1 cellular context compared by ENCODE assay signal in the genomic region with DNA sequence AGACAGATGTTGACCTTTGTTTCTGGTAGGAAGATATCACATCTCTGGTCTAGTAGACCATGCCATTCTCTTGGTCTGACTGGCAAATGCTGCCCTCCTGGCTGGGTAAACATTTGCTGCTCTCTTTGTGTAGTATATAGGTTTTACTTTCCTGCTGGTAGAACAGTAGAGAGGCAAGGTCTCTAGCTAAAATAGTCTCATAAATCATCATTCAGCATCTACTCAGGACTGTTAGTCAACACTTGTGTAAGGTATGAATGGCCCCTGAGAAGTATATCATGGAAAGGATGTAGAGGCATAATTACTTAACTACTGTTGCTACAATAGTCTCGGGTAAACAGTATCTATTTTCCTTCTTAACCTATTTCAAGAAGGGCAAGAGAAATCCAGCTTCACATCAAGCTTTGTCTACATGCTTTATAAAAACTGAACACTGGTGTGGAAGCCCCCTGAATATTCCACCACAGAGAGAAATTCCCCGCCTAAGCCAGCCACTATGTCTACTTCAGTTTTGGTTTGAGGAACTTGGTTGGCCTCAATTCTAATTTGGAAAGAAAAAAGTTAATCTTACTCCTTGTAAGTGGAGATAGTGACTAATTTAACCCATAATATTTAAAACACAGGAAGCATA.
A peak's percentile ranks its signal among the peaks of the same experiment; 100 is the strongest.
TF ChIP-seq lines count a peak whose summit lies in the region.

No MANE protein-coding gene starts in this region.

TF ChIP-seq in GM12878, 131 proteins besides CTCF, POLR2A, EP300 and RAD21 (continued from another document and continues in another):
- TF ChIP-seq NKRF (conservative IDR thresholded peaks at IDR 0.05) (no peak), SIN3A (IDR thresholded peaks at IDR 0.05; ENCODE audit: low read depth, low read length) (no peak), CHD4 (IDR thresholded peaks at IDR 0.05) (no peak), YBX1 (IDR thresholded peaks at IDR 0.05) (no peak), ZNF24 (IDR thresholded peaks at IDR 0.05) (0 out of 2 replicates have a peak, but pooled peaks have one; percentile 36), SMAD5 (IDR thresholded peaks at IDR 0.05; ENCODE audit: low read depth) (no peak), CBX3 (IDR thresholded peaks at IDR 0.05; ENCODE audit: borderline replicate concordance, low read depth) (no peak), ESRRA (IDR thresholded peaks at IDR 0.05; ENCODE audit: low read length) (no peak), PKNOX1 (IDR thresholded peaks at IDR 0.05) (peak; percentile 49; the same call in 1 of the 2 replicates), YY1 (IDR thresholded peaks at IDR 0.05; ENCODE audit: low read depth, low read length) (no peak), BCL3 (IDR thresholded peaks at IDR 0.05; ENCODE audit: borderline replicate concordance, insufficient read depth, low read depth, low read length, poor library complexity, severe bottlenecking) (peak; percentile 71), FOXK2 (IDR thresholded peaks at IDR 0.05) (no peak), MTA3 (IDR thresholded peaks at IDR 0.05; ENCODE audit: borderline replicate concordance, low read length) (no peak), TCF3 (IDR thresholded peaks at IDR 0.05; ENCODE audit: borderline replicate concordance, insufficient read depth, low read depth, low read length) (no peak), GABPA (IDR thresholded peaks at IDR 0.05; ENCODE audit: low read depth) (0 out of 2 replicates have a peak, but pooled peaks have one; percentile 25), MEF2B (IDR thresholded peaks at IDR 0.05; ENCODE audit: partially characterized antibody, poor library complexity, severe bottlenecking) (peak; percentile 65), NFXL1 (IDR thresholded peaks at IDR 0.05; ENCODE audit: borderline replicate concordance) (no peak), PML (IDR thresholded peaks at IDR 0.05; ENCODE audit: low read length) (no peak), RELA (IDR thresholded peaks at IDR 0.05; ENCODE audit: borderline replicate concordance, partially characterized antibody) (peak; percentile 11), HDAC2 (IDR thresholded peaks at IDR 0.05) (no peak), POU2F2 (IDR thresholded peaks at IDR 0.05; ENCODE audit: borderline replicate concordance, low read depth, low read length) (no peak), SUZ12 (IDR thresholded peaks at IDR 0.05; ENCODE audit: unreplicated experiment) (no peak), SP1 (IDR thresholded peaks at IDR 0.05; ENCODE audit: low read depth, low read length) (no peak), NBN (IDR thresholded peaks at IDR 0.05) (0 out of 2 replicates have a peak, but pooled peaks have one; percentile 39), MYB (IDR thresholded peaks at IDR 0.05; ENCODE audit: borderline replicate concordance, low read depth, low read length) (no peak), TCF12 (IDR thresholded peaks at IDR 0.05; ENCODE audit: low read depth, low read length) (no peak), CEBPZ (IDR thresholded peaks at IDR 0.05; ENCODE audit: low read depth, low read length) (no peak), KAT2A (conservative IDR thresholded peaks at IDR 0.05; ENCODE audit: control insufficient read depth, low read depth, low read length) (no peak), MXI1 (IDR thresholded peaks at IDR 0.05; ENCODE audit: low read depth, low read length) (peak; percentile 52; the same call in 1 of the 2 replicates), NFYA (IDR thresholded peaks at IDR 0.05; ENCODE audit: borderline replicate concordance, low read depth, low read length) (no peak), SUPT20H (IDR thresholded peaks at IDR 0.05; ENCODE audit: borderline replicate concordance, control insufficient read depth, low read depth, low read length) (no peak), KDM1A (IDR thresholded peaks at IDR 0.05; ENCODE audit: borderline replicate concordance) (no peak), SPI1 (IDR thresholded peaks at IDR 0.05; ENCODE audit: borderline replicate concordance, insufficient read depth, low read depth, low read length) (peak; percentile 43; the same call in 1 of the 2 replicates), TARDBP (IDR thresholded peaks at IDR 0.05; ENCODE audit: borderline replicate concordance) (no peak), SRF (IDR thresholded peaks at IDR 0.05; ENCODE audit: low read depth in 2 of 2, low read length in 2 of 2) (no peak), RBBP5 (conservative IDR thresholded peaks at IDR 0.05) (no peak), TBL1XR1 (IDR thresholded peaks at IDR 0.05; ENCODE audit: low read depth, low read length) (peak; percentile 45; the same call in 1 of the 2 replicates), ZBED1 (IDR thresholded peaks at IDR 0.05; ENCODE audit: borderline replicate concordance) (no peak; the same call in 1 of the 2 replicates), RB1 (IDR thresholded peaks at IDR 0.05; ENCODE audit: borderline replicate concordance) (no peak), POLR2AphosphoS2 (IDR thresholded peaks at IDR 0.05; ENCODE audit: low read depth, low read length) (no peak), HDAC6 (IDR thresholded peaks at IDR 0.05; ENCODE audit: unreplicated experiment) (no peak), RUNX3 (IDR thresholded peaks at IDR 0.05; ENCODE audit: low read length) (peak; percentile 89)
- TF ChIP-seq, protein P1, sequence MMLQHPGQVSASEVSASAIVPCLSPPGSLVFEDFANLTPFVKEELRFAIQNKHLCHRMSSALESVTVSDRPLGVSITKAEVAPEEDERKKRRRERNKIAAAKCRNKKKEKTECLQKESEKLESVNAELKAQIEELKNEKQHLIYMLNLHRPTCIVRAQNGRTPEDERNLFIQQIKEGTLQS (IDR thresholded peaks at IDR 0.05; ENCODE audit: borderline replicate concordance, extremely low read depth, low read depth, low read length) = no peak
- TF ChIP-seq, protein P2, sequence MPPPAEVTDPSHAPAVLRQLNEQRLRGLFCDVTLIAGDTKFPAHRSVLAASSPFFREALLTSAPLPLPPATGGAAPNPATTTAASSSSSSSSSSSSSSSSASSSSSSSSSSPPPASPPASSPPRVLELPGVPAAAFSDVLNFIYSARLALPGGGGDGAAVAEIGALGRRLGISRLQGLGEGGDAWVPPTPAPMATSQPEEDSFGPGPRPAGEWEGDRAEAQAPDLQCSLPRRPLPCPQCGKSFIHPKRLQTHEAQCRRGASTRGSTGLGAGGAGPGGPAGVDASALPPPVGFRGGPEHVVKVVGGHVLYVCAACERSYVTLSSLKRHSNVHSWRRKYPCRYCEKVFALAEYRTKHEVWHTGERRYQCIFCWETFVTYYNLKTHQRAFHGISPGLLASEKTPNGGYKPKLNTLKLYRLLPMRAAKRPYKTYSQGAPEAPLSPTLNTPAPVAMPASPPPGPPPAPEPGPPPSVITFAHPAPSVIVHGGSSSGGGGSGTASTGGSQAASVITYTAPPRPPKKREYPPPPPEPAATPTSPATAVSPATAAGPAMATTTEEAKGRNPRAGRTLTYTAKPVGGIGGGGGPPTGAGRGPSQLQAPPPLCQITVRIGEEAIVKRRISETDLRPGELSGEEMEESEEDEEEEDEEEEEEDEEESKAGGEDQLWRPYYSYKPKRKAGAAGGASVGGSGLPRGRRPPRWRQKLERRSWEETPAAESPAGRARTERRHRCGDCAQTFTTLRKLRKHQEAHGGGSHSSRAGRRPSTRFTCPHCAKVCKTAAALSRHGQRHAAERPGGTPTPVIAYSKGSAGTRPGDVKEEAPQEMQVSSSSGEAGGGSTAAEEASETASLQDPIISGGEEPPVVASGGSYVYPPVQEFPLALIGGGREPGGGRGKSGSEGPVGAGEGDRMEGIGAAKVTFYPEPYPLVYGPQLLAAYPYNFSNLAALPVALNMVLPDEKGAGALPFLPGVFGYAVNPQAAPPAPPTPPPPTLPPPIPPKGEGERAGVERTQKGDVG (CRISPR knock-in tag; IDR thresholded peaks at IDR 0.05) = no peak
- TF ChIP-seq, protein P3, sequence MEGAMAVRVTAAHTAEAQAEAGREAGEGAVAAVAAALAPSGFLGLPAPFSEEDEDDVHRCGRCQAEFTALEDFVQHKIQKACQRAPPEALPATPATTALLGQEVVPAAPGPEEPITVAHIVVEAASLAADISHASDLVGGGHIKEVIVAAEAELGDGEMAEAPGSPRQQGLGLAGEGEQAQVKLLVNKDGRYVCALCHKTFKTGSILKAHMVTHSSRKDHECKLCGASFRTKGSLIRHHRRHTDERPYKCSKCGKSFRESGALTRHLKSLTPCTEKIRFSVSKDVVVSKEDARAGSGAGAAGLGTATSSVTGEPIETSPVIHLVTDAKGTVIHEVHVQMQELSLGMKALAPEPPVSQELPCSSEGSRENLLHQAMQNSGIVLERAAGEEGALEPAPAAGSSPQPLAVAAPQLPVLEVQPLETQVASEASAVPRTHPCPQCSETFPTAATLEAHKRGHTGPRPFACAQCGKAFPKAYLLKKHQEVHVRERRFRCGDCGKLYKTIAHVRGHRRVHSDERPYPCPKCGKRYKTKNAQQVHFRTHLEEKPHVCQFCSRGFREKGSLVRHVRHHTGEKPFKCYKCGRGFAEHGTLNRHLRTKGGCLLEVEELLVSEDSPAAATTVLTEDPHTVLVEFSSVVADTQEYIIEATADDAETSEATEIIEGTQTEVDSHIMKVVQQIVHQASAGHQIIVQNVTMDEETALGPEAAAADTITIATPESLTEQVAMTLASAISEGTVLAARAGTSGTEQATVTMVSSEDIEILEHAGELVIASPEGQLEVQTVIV (IDR thresholded peaks at IDR 0.05; ENCODE audit: borderline replicate concordance, partially characterized antibody) = no peak
- TF ChIP-seq, protein P4, sequence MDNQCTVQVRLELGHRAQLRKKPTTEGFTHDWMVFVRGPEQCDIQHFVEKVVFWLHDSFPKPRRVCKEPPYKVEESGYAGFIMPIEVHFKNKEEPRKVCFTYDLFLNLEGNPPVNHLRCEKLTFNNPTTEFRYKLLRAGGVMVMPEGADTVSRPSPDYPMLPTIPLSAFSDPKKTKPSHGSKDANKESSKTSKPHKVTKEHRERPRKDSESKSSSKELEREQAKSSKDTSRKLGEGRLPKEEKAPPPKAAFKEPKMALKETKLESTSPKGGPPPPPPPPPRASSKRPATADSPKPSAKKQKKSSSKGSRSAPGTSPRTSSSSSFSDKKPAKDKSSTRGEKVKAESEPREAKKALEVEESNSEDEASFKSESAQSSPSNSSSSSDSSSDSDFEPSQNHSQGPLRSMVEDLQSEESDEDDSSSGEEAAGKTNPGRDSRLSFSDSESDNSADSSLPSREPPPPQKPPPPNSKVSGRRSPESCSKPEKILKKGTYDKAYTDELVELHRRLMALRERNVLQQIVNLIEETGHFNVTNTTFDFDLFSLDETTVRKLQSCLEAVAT (IDR thresholded peaks at IDR 0.05) = peak; percentile 50; the same call in 1 of the 2 replicates
- TF ChIP-seq, protein P5, sequence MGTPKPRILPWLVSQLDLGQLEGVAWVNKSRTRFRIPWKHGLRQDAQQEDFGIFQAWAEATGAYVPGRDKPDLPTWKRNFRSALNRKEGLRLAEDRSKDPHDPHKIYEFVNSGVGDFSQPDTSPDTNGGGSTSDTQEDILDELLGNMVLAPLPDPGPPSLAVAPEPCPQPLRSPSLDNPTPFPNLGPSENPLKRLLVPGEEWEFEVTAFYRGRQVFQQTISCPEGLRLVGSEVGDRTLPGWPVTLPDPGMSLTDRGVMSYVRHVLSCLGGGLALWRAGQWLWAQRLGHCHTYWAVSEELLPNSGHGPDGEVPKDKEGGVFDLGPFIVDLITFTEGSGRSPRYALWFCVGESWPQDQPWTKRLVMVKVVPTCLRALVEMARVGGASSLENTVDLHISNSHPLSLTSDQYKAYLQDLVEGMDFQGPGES (IDR thresholded peaks at IDR 0.05) = no peak
